In the genomic region with DNA sequence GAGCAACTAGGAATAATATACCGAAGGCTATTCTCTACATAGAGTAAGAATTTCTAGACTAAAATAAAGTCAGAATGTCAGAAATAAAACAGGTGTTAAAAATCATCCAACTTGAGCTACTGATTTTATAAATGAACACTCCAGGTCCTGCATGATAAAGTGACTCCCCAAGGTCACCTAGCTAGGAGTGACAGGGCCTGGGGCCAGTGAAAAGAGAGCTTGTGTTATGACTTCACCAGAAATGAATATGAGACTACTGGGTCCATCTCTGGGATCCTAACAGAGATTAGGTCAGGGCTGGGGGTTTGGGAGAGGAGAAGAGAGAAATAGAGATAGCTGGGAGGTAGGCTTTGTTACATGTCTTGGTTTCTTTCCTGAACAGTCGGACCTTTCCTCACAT, we compare ENCODE assay signal across 8 cellular contexts.
"Had no signal": no experiment of that assay in that cellular context is flagged by ENCODE, and none has a peak within 500 bp of the region (broad histone marks: within the 10 kb centered on the region; RNA-seq: fewer than 3 reads in every experiment).

No MANE protein-coding gene starts in this region.

- DNase-seq: GM23248, GOT3, H7, KG1 had no signal

- H3K27ac ChIP-seq: GM23248, HL-60 had no signal

- FAIRE-seq: HepG2 had no signal

- H3K4me3 ChIP-seq: GM23248, HAP-1 had no signal

- H3K36me3 ChIP-seq: HAP-1 had no signal

- H3K9me3 ChIP-seq: HAP-1 had no signal

- H3K4me1 ChIP-seq: HAP-1 had no signal

- H2AFZ ChIP-seq: GM23248 had no signal

- H3K9ac ChIP-seq: GM23248 had no signal

- ATAC-seq: HCT116, HepG2 had no signal
